Comparison of ENCODE assay signal across 10 cellular contexts in genomic region chr15:78018968-78019644, GRCh38. TPM values are rescaled to one million over a fixed set of nuclear protein-coding genes. Genes with fewer than 3 reads are reported as not detected.
A peak's percentile ranks its signal among the peaks of the same experiment; 100 is the strongest.
DNase-seq lines count a peak whose midpoint lies in the region; ATAC-seq, FAIRE-seq and TF ChIP-seq lines count a peak whose summit lies in the region.
"Had no signal": no experiment of that assay in that cellular context is flagged by ENCODE, and none has a peak within 500 bp of the region (broad histone marks: within the 10 kb centered on the region; RNA-seq: fewer than 3 reads in every experiment).

No MANE protein-coding gene starts in this region.

- peak; percentile 35 for DNase-seq in Ammon's horn (ENCODE audit: low spot score)
- no peak for DNase-seq in GM18507 (ENCODE audit: extremely low spot score, insufficient read length, low read depth)
- no peak for DNase-seq in hepatocyte (ENCODE audit: low spot score)
- DNase-seq in AG08396 (ENCODE audit: low spot score) = no peak
- no peak for DNase-seq in NCI-H1105 (lab: John Stamatoyannopoulos, UW)
- no peak for DNase-seq in HuH-7 (ENCODE audit: low spot score)
- DNase-seq: DND-41 had no signal

- H3K27ac ChIP-seq in OCI-LY3 (ENCODE audit: low read length) (no peak overlapping the region), hepatocyte (peak overlapping the region; percentile 30)
- H3K27ac ChIP-seq: Peyer's patch had no signal

- H3K4me1 ChIP-seq in OCI-LY3 (ENCODE audit: low read length) = peaks cover 14% of the 10 kb centered on the region
- H3K4me1 ChIP-seq in hepatocyte (ENCODE audit: insufficient read depth) = peaks cover 14% of the 10 kb centered on the region

- H3K27me3 ChIP-seq in OCI-LY3 (ENCODE audit: low read depth, low read length) = no peaks in the 10 kb centered on the region
- H3K27me3 ChIP-seq in hepatocyte = no peaks in the 10 kb centered on the region
- H3K27me3 ChIP-seq: Peyer's patch had no signal

- peak; percentile 71 for FAIRE-seq in GM18507 (lab: Jason Lieb, UNC)

- 72% methylated on average over 11 of the region's 11 CpGs for WGBS in hepatocyte (ENCODE audit: low lambda C conversion rate, missing lambda C conversion rate)

- TF ChIP-seq CTCF in OCI-LY3 (IDR thresholded peaks at IDR 0.05; ENCODE audit: low read depth, low read length) (no peak), hepatocyte (IDR thresholded peaks at IDR 0.05; ENCODE audit: poor library complexity) (no peak)

- H3K9me3 ChIP-seq in OCI-LY3 (ENCODE audit: insufficient read depth, low read length) (no peaks in the 10 kb centered on the region), hepatocyte (ENCODE audit: low read depth) (no peaks in the 10 kb centered on the region)
- H3K9me3 ChIP-seq: Peyer's patch had no signal

- peak overlapping the region; percentile 66 for H3K4me3 ChIP-seq in OCI-LY3 (ENCODE audit: low read length)
- H3K4me3 ChIP-seq in hepatocyte = no peak overlapping the region
- H3K4me3 ChIP-seq: Peyer's patch had no signal

- H4K20me1 ChIP-seq in OCI-LY3 (ENCODE audit: insufficient read depth, low read length) (no peaks in the 10 kb centered on the region; the same call in 1 of the 2 replicates), hepatocyte (ENCODE audit: insufficient read depth, poor library complexity, severe bottlenecking) (no peaks in the 10 kb centered on the region)

- H3K36me3 ChIP-seq in OCI-LY3 (replicated peaks; ENCODE audit: low read depth, low read length) (peaks cover 3% of the 10 kb centered on the region), hepatocyte (replicated peaks; ENCODE audit: insufficient read depth, low read depth) (no peaks in the 10 kb centered on the region)

- H2AFZ ChIP-seq in OCI-LY3 (ENCODE audit: low read depth, low read length) = no peak overlapping the region
- no peak overlapping the region for H2AFZ ChIP-seq in hepatocyte

- no peak overlapping the region for H3K9ac ChIP-seq in OCI-LY3 (ENCODE audit: low read length)

- no peaks in the 10 kb centered on the region for H3K9me2 ChIP-seq in hepatocyte (replicated peaks; ENCODE audit: insufficient read depth)

- H3K79me2 ChIP-seq in OCI-LY3 (ENCODE audit: low read length) (no peaks in the 10 kb centered on the region), hepatocyte (peaks cover 11% of the 10 kb centered on the region)

- no peak for ATAC-seq in HG03520 (IDR thresholded peaks at IDR 0.05; ENCODE audit: unreplicated experiment)

- H3K4me2 ChIP-seq in OCI-LY3 (ENCODE audit: low read length) = peak overlapping the region; percentile 91
- H3K4me2 ChIP-seq in hepatocyte = no peak overlapping the region

RNA-seq across cellular contexts. Expression of gene TBC1D2B, which starts 58.4 kb away (rescaled TPM):
- total RNA-seq in hepatocyte = 33.8 and 38.4 TPM in 2 replicates
- 24.8 and 29.3 TPM in 2 replicates for polyA plus RNA-seq in hepatocyte
